In the genomic region with DNA sequence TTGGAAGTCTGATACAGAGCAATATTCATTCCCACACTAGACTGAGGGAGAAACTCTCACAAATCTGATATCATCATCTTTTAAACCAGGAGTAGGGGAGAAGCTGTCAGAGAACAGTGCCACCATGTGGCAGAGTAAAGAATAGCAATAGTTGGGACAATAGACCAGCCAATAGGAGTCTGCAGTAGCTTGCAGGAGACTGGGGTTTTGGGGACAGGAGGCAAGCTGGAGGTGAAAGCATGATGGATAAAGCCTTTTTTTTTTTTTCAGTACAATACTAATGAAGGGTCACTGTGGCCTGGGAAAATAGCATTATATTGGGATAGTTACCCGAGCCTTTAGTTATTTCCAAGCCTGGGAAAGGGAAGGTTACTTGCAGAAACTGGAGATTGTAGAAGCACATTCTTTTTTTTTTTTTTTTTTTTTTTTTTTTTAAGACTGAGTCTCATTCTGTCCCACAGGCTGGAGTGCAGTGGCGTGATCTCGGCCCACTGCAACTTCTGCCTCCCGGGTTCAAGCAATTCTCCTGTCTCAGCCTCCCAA, we compare ENCODE assay signal across 8 cellular contexts.
DNase-seq lines count a peak whose midpoint lies in the region; ATAC-seq, FAIRE-seq and TF ChIP-seq lines count a peak whose summit lies in the region.

No MANE protein-coding gene starts in this region.

- no peaks in the 10 kb centered on the region for H3K4me1 ChIP-seq in Peyer's patch
- H3K4me1 ChIP-seq in upper lobe of right lung, result no peaks in the 10 kb centered on the region

- peak; percentile 66 for FAIRE-seq in G401.6 (lab: Jason Lieb, UNC)

- H3K36me3 ChIP-seq in Peyer's patch (no peaks in the 10 kb centered on the region), upper lobe of right lung (no peaks in the 10 kb centered on the region)

- peaks cover 23% of the 10 kb centered on the region for H3K27me3 Mint-ChIP-seq in activated T-helper 1 cell treated with anti-CD3 and anti-CD28 coated beads, Interleukin-12 subunit alpha, Interleukin-12 subunit beta, Interleukin-2, Interleukin-4 antibody, amounts not matched to agents 30 ng/mL and 10 ng/mL and 1 ng/mL, durations not matched to agents 14 hours and 24 hours and 36 hours (ENCODE audit: insufficient read depth)

- H3K9me3 ChIP-seq in Peyer's patch (no peaks in the 10 kb centered on the region), upper lobe of right lung (no peaks in the 10 kb centered on the region)

- H3K27ac ChIP-seq in Peyer's patch, result no peak overlapping the region
- no peak overlapping the region for H3K27ac ChIP-seq in upper lobe of right lung

- DNase-seq in KG1 (lab: John Stamatoyannopoulos, UW) (peak; percentile 20), Peyer's patch (peak in 2 of 3 donors; percentile 61 to 77), fibroblast of the aortic adventitia (ENCODE audit: low read depth) (peak; percentile 82), occipital lobe (lab: John Stamatoyannopoulos, UW) (peak; percentile 23), upper lobe of right lung (no peak)
- DNase-seq in activated T-helper 1 cell treated with anti-CD3 and anti-CD28 coated beads, Interleukin-12 subunit alpha, Interleukin-12 subunit beta, Interleukin-2, Interleukin-4 antibody, amounts not matched to agents 30 ng/mL and 10 ng/mL and 1 ng/mL, durations not matched to agents 14 hours and 24 hours and 36 hours (ENCODE audit: low spot score), result peak; percentile 69

- H3K9me3 Mint-ChIP-seq in activated T-helper 1 cell treated with anti-CD3 and anti-CD28 coated beads, Interleukin-12 subunit alpha, Interleukin-12 subunit beta, Interleukin-2, Interleukin-4 antibody, amounts not matched to agents 30 ng/mL and 10 ng/mL and 1 ng/mL, durations not matched to agents 14 hours and 24 hours and 36 hours, result no peaks in the 10 kb centered on the region

- H3K4me3 Mint-ChIP-seq in activated T-helper 1 cell treated with anti-CD3 and anti-CD28 coated beads, Interleukin-12 subunit alpha, Interleukin-12 subunit beta, Interleukin-2, Interleukin-4 antibody, amounts not matched to agents 30 ng/mL and 10 ng/mL and 1 ng/mL, durations not matched to agents 14 hours and 24 hours and 36 hours, result no peak overlapping the region

- peak; percentile 97 for ATAC-seq in GM21825 (IDR thresholded peaks at IDR 0.05; ENCODE audit: unreplicated experiment)
- ATAC-seq in upper lobe of right lung, result peak; percentile 99

- no peak overlapping the region for H3K4me3 ChIP-seq in Peyer's patch
- no peak overlapping the region for H3K4me3 ChIP-seq in fibroblast of the aortic adventitia (ENCODE audit: low read depth, low read length)
- H3K4me3 ChIP-seq in upper lobe of right lung, result no peak overlapping the region

- H3K27me3 ChIP-seq in Peyer's patch, result no peaks in the 10 kb centered on the region
- no peaks in the 10 kb centered on the region for H3K27me3 ChIP-seq in upper lobe of right lung

- TF ChIP-seq CTCF in Peyer's patch (IDR thresholded peaks at IDR 0.05) (peak; percentile 65 to 92 (median 72)), fibroblast of the aortic adventitia (IDR thresholded peaks at IDR 0.05; ENCODE audit: insufficient read depth, low read length) (peak; percentile 82), upper lobe of right lung (IDR thresholded peaks at IDR 0.05) (peak; percentile 89)

- intact Hi-C loops in activated T-helper 1 cell treated with anti-CD3 and anti-CD28 coated beads, Interleukin-12 subunit alpha, Interleukin-12 subunit beta, Interleukin-2, Interleukin-4 antibody, amounts not matched to agents 30 ng/mL and 10 ng/mL and 1 ng/mL, durations not matched to agents 14 hours and 24 hours and 36 hours (cut with micrococcal nuclease), result loop anchor here (1.0 to 5.0 kb wide), 10 partner anchors 13 to 436 kb away; partner anchors contain the start of genes DPH5 and S1PR1
- intact Hi-C loops in upper lobe of right lung (cut with DNase I), result no loop called here

- TF ChIP-seq POLR2A in Peyer's patch (IDR thresholded peaks at IDR 0.05), result no peak

- H3K4me1 Mint-ChIP-seq in activated T-helper 1 cell treated with anti-CD3 and anti-CD28 coated beads, Interleukin-12 subunit alpha, Interleukin-12 subunit beta, Interleukin-2, Interleukin-4 antibody, amounts not matched to agents 30 ng/mL and 10 ng/mL and 1 ng/mL, durations not matched to agents 14 hours and 24 hours and 36 hours (ENCODE audit: low read depth), result peaks cover 9% of the 10 kb centered on the region

- no peak overlapping the region for H3K27ac Mint-ChIP-seq in activated T-helper 1 cell treated with anti-CD3 and anti-CD28 coated beads, Interleukin-12 subunit alpha, Interleukin-12 subunit beta, Interleukin-2, Interleukin-4 antibody, amounts not matched to agents 30 ng/mL and 10 ng/mL and 1 ng/mL, durations not matched to agents 14 hours and 24 hours and 36 hours

- H3K36me3 Mint-ChIP-seq in activated T-helper 1 cell treated with anti-CD3 and anti-CD28 coated beads, Interleukin-12 subunit alpha, Interleukin-12 subunit beta, Interleukin-2, Interleukin-4 antibody, amounts not matched to agents 30 ng/mL and 10 ng/mL and 1 ng/mL, durations not matched to agents 14 hours and 24 hours and 36 hours (ENCODE audit: low read depth), result no peaks in the 10 kb centered on the region
